Comparison of ENCODE assay signal across 9 cellular contexts in the genomic region with DNA sequence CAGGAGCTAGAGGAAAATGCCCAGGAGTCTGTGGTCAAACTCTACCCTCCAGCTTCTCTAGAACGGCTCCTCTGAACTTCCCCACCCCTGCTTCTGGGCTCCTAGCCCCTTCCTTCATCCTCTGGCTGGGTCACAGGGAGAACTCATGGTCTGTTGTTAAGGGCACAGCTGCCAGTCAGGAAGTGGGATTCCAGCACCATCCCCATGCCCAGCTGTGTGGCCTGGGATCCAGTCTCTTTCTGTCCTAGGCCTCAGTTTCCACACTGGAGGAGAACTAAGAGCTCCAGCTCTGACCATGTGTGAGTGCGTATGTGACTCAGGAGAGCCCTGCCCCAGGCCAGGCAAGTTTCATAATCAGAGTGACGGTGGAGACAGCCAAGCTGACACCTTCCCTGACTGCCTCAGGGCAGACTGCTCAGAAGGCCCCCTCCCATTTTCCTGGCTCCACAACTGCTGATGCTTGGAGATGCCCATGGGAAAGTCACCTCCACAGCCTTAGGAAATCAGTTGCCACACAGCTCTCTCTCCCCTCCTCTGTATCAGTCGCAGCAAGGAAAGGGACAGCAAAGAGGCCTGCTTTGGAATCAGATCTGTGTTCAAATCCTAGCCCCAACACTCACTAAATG. TPM values are rescaled to one million over a fixed set of nuclear protein-coding genes. Genes with fewer than 3 reads are reported as not detected.
A peak's percentile ranks its signal among the peaks of the same experiment; 100 is the strongest.
DNase-seq lines count a peak whose midpoint lies in the region; ATAC-seq, FAIRE-seq and TF ChIP-seq lines count a peak whose summit lies in the region.
"Had no signal": no experiment of that assay in that cellular context is flagged by ENCODE, and none has a peak within 500 bp of the region (broad histone marks: within the 10 kb centered on the region; RNA-seq: fewer than 3 reads in every experiment).

No MANE protein-coding gene starts in this region.

- peaks cover 10% of the 10 kb centered on the region for H3K4me1 Mint-ChIP-seq in astrocyte (ENCODE audit: low read depth, unreplicated experiment)

- FAIRE-seq in astrocyte (lab: Jason Lieb, UNC), result no peak

- no peaks in the 10 kb centered on the region for H3K9me3 Mint-ChIP-seq in astrocyte (ENCODE audit: unreplicated experiment)

- peaks cover 6% of the 10 kb centered on the region for H4K20me1 ChIP-seq in astrocyte (ENCODE audit: insufficient read depth, low read length)

- intact Hi-C loops in upper lobe of right lung (cut with DNase I), result no loop called here

- no peaks in the 10 kb centered on the region for H3K9me3 ChIP-seq in astrocyte (ENCODE audit: insufficient read depth, low read depth, low read length)
- no peaks in the 10 kb centered on the region for H3K9me3 ChIP-seq in liver (ENCODE audit: control insufficient read depth in 4 of 4, low read length in 3 of 4)
- no peaks in the 10 kb centered on the region for H3K9me3 ChIP-seq in upper lobe of right lung
- no peaks in the 10 kb centered on the region for H3K9me3 ChIP-seq in effector memory CD4-positive, alpha-beta T cell (ENCODE audit: control insufficient read depth, low read length)

- ATAC-seq in upper lobe of right lung (no peak), HG03520 (IDR thresholded peaks at IDR 0.05; ENCODE audit: unreplicated experiment) (no peak)

- TF ChIP-seq RAD21 in liver (IDR thresholded peaks at IDR 0.05), result no peak

- H3K27ac Mint-ChIP-seq in astrocyte (ENCODE audit: unreplicated experiment), result peak overlapping the region; percentile 75

- H3K27me3 ChIP-seq in astrocyte (ENCODE audit: insufficient read depth, low read length), result no peaks in the 10 kb centered on the region
- H3K27me3 ChIP-seq in liver (ENCODE audit: control insufficient read depth in 4 of 4, insufficient read depth in 4 of 4, low read length in 3 of 4), result no peaks in the 10 kb centered on the region
- no peaks in the 10 kb centered on the region for H3K27me3 ChIP-seq in upper lobe of right lung
- H3K27me3 ChIP-seq in effector memory CD4-positive, alpha-beta T cell (replicated peaks; ENCODE audit: control insufficient read depth, insufficient read depth, low read length, poor library complexity, severe bottlenecking), result no peaks in the 10 kb centered on the region

- DNase-seq in stimulated activated CD4-positive, alpha-beta T cell treated with anti-CD3 and anti-CD28 coated beads, Interleukin-15, amount 100 ng/mL, for 24 hours, result peak; percentile 29
- DNase-seq in stimulated activated CD4-positive, alpha-beta T cell treated with anti-CD3 and anti-CD28 coated beads, Interleukin-4, amount 100 ng/mL, for 1 hour, result no peak
- no peak for DNase-seq in astrocyte (ENCODE audit: low read depth)
- DNase-seq in upper lobe of right lung, result peak; percentile 35
- no peak for DNase-seq in effector memory CD4-positive, alpha-beta T cell
- DNase-seq in COLO829 (ENCODE audit: low spot score), result no peak
- DNase-seq: GDM1 had no signal

- H3K79me2 ChIP-seq in astrocyte (ENCODE audit: insufficient read depth, low read length), result no peaks in the 10 kb centered on the region

- H3K36me3 ChIP-seq in astrocyte (ENCODE audit: insufficient read depth, low read length), result no peaks in the 10 kb centered on the region
- peaks cover 0 to 11% (median 6%) of the 10 kb centered on the region in 4 donors for H3K36me3 ChIP-seq in liver (ENCODE audit: control insufficient read depth in 4 of 4, insufficient read depth in 3 of 4, low read depth in 1 of 4, low read length in 3 of 4)
- H3K36me3 ChIP-seq in upper lobe of right lung, result peaks cover 27% of the 10 kb centered on the region
- H3K36me3 ChIP-seq in effector memory CD4-positive, alpha-beta T cell (ENCODE audit: control insufficient read depth, insufficient read depth, low read length), result peaks cover 33% of the 10 kb centered on the region

- H2AFZ ChIP-seq in astrocyte (ENCODE audit: low read depth, low read length), result no peak overlapping the region

- H3K4me3 ChIP-seq in astrocyte (ENCODE audit: insufficient read depth, low read depth, low read length) (no peak overlapping the region), liver (ENCODE audit: low read depth in 1 of 3, low read length in 3 of 3) (no peak overlapping the region), upper lobe of right lung (no peak overlapping the region)
- H3K4me3 ChIP-seq in effector memory CD4-positive, alpha-beta T cell (ENCODE audit: insufficient read depth, low read depth, low read length, poor library complexity, severe bottlenecking), result no peak overlapping the region

- TF ChIP-seq CTCF in astrocyte (IDR thresholded peaks at IDR 0.05; ENCODE audit: insufficient read depth, low read depth, low read length) (no peak), liver (IDR thresholded peaks at IDR 0.05; ENCODE audit: low read depth, low read length, missing input control) (no peak), upper lobe of right lung (IDR thresholded peaks at IDR 0.05) (no peak)

- no peaks in the 10 kb centered on the region for H3K36me3 Mint-ChIP-seq in astrocyte (ENCODE audit: low read depth, unreplicated experiment)

- no peaks in the 10 kb centered on the region for H3K27me3 Mint-ChIP-seq in astrocyte (ENCODE audit: low read depth, unreplicated experiment)

- peaks cover 15% of the 10 kb centered on the region for H3K4me1 ChIP-seq in astrocyte (ENCODE audit: insufficient read depth, low read length)
- H3K4me1 ChIP-seq in liver (ENCODE audit: control insufficient read depth in 4 of 4, insufficient read depth in 4 of 4, low read length in 3 of 4), result peaks cover 36 to 79% (median 66%) of the 10 kb centered on the region in 4 donors
- H3K4me1 ChIP-seq in upper lobe of right lung, result peaks cover 28% of the 10 kb centered on the region
- H3K4me1 ChIP-seq in effector memory CD4-positive, alpha-beta T cell (ENCODE audit: control insufficient read depth, insufficient read depth, low read length, poor library complexity, severe bottlenecking), result peaks cover 40% of the 10 kb centered on the region

- H3K27ac ChIP-seq in astrocyte (ENCODE audit: low read depth, low read length), result no peak overlapping the region
- peak overlapping the region; percentile 84 to 89 for H3K27ac ChIP-seq in liver (ENCODE audit: low read depth in 1 of 2, low read length in 2 of 2)
- no peak overlapping the region for H3K27ac ChIP-seq in upper lobe of right lung
- no peak overlapping the region for H3K27ac ChIP-seq in effector memory CD4-positive, alpha-beta T cell (ENCODE audit: insufficient read depth, low read length, poor library complexity, severe bottlenecking)

- H3K9ac ChIP-seq in astrocyte (ENCODE audit: low read length) (no peak overlapping the region), liver (ENCODE audit: low read depth in 1 of 2, low read length in 2 of 2) (peak overlapping the region; percentile 45 to 78)

- WGBS in liver, result 57% methylated on average over 4 of the region's 4 CpGs

- peak overlapping the region; percentile 87 for H3K4me3 Mint-ChIP-seq in astrocyte (ENCODE audit: unreplicated experiment)

- no peak overlapping the region for H3K4me2 ChIP-seq in astrocyte (ENCODE audit: low read length)

TF ChIP-seq in liver, 16 proteins besides CTCF, POLR2A, EP300 and RAD21:
- TF ChIP-seq RXRA (IDR thresholded peaks at IDR 0.05), result peak in 1 of 2 donors; percentile 15
- peak in 1 of 2 donors; percentile 24 for TF ChIP-seq HNF4A (conservative IDR thresholded peaks at IDR 0.05)
- no peak for TF ChIP-seq HNF4G (IDR thresholded peaks at IDR 0.05)

RNA-seq across cellular contexts. Expression of a gene that starts 1.8 kb away (rescaled TPM):
- total RNA-seq in astrocyte (42.8 and 45.8 TPM in 2 replicates), liver (10 to 100 TPM in 1 of 2 donors, 1 to 10 TPM in 1; 9.8 to 24.3 TPM), upper lobe of right lung (37.5 TPM)
- 10 to 100 TPM; 17.5 to 23.0 TPM for polyA plus RNA-seq in liver

RNA-seq across cellular contexts. Expression of a gene that starts 15.3 kb away (rescaled TPM):
- total RNA-seq in astrocyte (not detected in 2 replicates), liver (not detected), upper lobe of right lung (not detected)
- polyA plus RNA-seq in liver, result not detected

RNA-seq across cellular contexts. Expression of a gene that starts 19.0 kb away (rescaled TPM):
- 2.5 and 3.5 TPM in 2 replicates for total RNA-seq in astrocyte
- total RNA-seq in liver, result 1 to 10 TPM in 1 of 2 donors, under 1 TPM in 1; 0.09 to 1.5 TPM
- polyA plus RNA-seq in liver, result under 1 TPM; 0.21 to 0.37 TPM
- total RNA-seq in upper lobe of right lung, result 5.6 TPM

RNA-seq across cellular contexts. Expression of a gene that starts 26.6 kb away (rescaled TPM):
- 0.27 and 0.29 TPM in 2 replicates for total RNA-seq in astrocyte
- 1 to 10 TPM in 1 of 2 donors, under 1 TPM in 1; 0.50 to 1.6 TPM for total RNA-seq in liver
- polyA plus RNA-seq in liver, result under 1 TPM; 0.48 to 0.53 TPM
- total RNA-seq in upper lobe of right lung, result not detected

RNA-seq across cellular contexts. Expression of a gene that starts 54.8 kb away (rescaled TPM):
- total RNA-seq in astrocyte (not detected in 2 replicates), liver (not detected), upper lobe of right lung (0.96 TPM)
- not detected for polyA plus RNA-seq in liver

Comparison
In these comparisons a context has a peak if more than half of its experiments do, and no peak if none do; other contexts are left out.
1. DNase-seq: peak in stimulated activated CD4-positive, alpha-beta T cell treated with anti-CD3 and anti-CD28 coated beads, Interleukin-15, amount 100 ng/mL, for 24 hours (single experiment) and upper lobe of right lung (single experiment); none in stimulated activated CD4-positive, alpha-beta T cell treated with anti-CD3 and anti-CD28 coated beads, Interleukin-4, amount 100 ng/mL, for 1 hour (single experiment), astrocyte (single experiment), effector memory CD4-positive, alpha-beta T cell (0 of 3) and COLO829 (single experiment).
2. H3K27ac ChIP-seq: peak in liver (2 of 2); none in astrocyte (single experiment), upper lobe of right lung (single experiment) and effector memory CD4-positive, alpha-beta T cell (single experiment).